20 cellular contexts compared by ENCODE assay signal in genomic region chr9:14107977-14108376, GRCh38.
DNase-seq lines count a peak whose midpoint lies in the region; ATAC-seq and FAIRE-seq lines count a peak whose summit lies in the region.
"Had no signal": no experiment of that assay in that cellular context is flagged by ENCODE, and none has a peak within 500 bp of the region (broad histone marks: within the 10 kb centered on the region; RNA-seq: fewer than 3 reads in every experiment).

No MANE protein-coding gene starts in this region.

- WGBS in small intestine, 3 donors, result 9 to 45% (median 32%) methylated on average over 3 of the region's 3 CpGs

- H3K27me3 ChIP-seq in small intestine (ENCODE audit: control insufficient read depth in 2 of 2, insufficient read depth in 2 of 2, low read length in 2 of 2), result no peaks in the 10 kb centered on the region
- H3K27me3 ChIP-seq: esophagus muscularis mucosa, SJSA1, upper lobe of left lung had no signal

- peak; percentile 76 for FAIRE-seq in small intestine (lab: Jason Lieb, UNC)

- H3K9me3 ChIP-seq in small intestine (ENCODE audit: control insufficient read depth, low read depth), result no peaks in the 10 kb centered on the region
- H3K9me3 ChIP-seq: esophagus muscularis mucosa, SJSA1, upper lobe of left lung had no signal

- no peaks in the 10 kb centered on the region for H3K36me3 ChIP-seq in small intestine (ENCODE audit: control insufficient read depth in 2 of 2, insufficient read depth in 2 of 2, low read length in 2 of 2)
- H3K36me3 ChIP-seq: SJSA1 had no signal

- H3K27ac ChIP-seq in small intestine (ENCODE audit: low read depth in 1 of 2, low read length in 1 of 2) (no peak overlapping the region), substantia nigra (ENCODE audit: low read depth, low read length, poor library complexity, severe bottlenecking) (no peak overlapping the region)
- H3K27ac ChIP-seq: esophagus muscularis mucosa, SJSA1 had no signal

- H3K4me1 ChIP-seq in small intestine (ENCODE audit: control insufficient read depth in 2 of 2, insufficient read depth in 1 of 2, low read depth in 1 of 2, low read length in 1 of 2), result no peaks in the 10 kb centered on the region
- H3K4me1 ChIP-seq: SJSA1, upper lobe of left lung had no signal

- DNase-seq in NCI-H748 (lab: John Stamatoyannopoulos, UW; ENCODE audit: unreplicated experiment), result peak; percentile 58
- no peak for DNase-seq in NCI-H748 treated with DMSO at 0.1 percent for 48 hours (lab: John Stamatoyannopoulos, UW)
- peak; percentile 95 to 98 for DNase-seq in dermis microvascular lymphatic vessel endothelial cell (ENCODE audit: low read depth in 2 of 2)
- DNase-seq in left lobe of liver (ENCODE audit: low spot score), result no peak
- peak; percentile 94 for DNase-seq in small intestine
- DNase-seq in C1 segment of cervical spinal cord (lab: John Stamatoyannopoulos, UW), result no peak
- no peak for DNase-seq in substantia nigra (lab: John Stamatoyannopoulos, UW)
- DNase-seq: activated CD4-positive, alpha-beta T cell treated with anti-CD3 and anti-CD28 coated beads for 1 hour; activated CD8-positive, alpha-beta memory T cell treated with anti-CD3 and anti-CD28 coated beads, Interleukin-2, amount 10 ng/mL, durations not matched to agents 7 days and 5 days; DMS79; GOT3; NCI-H1694 treated with DMSO at 0.1 percent for 48 hours; NCI-H524; stimulated activated naive CD8-positive, alpha-beta T cell treated with anti-CD3 and anti-CD28 coated beads, Interleukin-15, Interleukin-2, amounts not matched to agents 100 U/mL and 50 U/mL, for 24 hours; T-helper 9 cell; upper lobe of left lung had no signal

- H3K4me3 ChIP-seq in small intestine (ENCODE audit: low read depth in 1 of 2, low read length in 2 of 2), result no peak overlapping the region
- H3K4me3 ChIP-seq: esophagus muscularis mucosa, SJSA1, upper lobe of left lung had no signal

- ATAC-seq in left lobe of liver (peak; percentile 52), HG03439 (IDR thresholded peaks at IDR 0.05; ENCODE audit: unreplicated experiment) (no peak)
- ATAC-seq: activated CD8-positive, alpha-beta memory T cell treated with anti-CD3 and anti-CD28 coated beads, Interleukin-2, amount 10 ng/mL, durations not matched to agents 7 days and 5 days; sciatic nerve; stimulated activated naive CD8-positive, alpha-beta T cell treated with anti-CD3 and anti-CD28 coated beads, Interleukin-15, Interleukin-2, amounts not matched to agents 100 U/mL and 50 U/mL, for 24 hours had no signal

Comparison
In these comparisons a context has a peak if more than half of its experiments do, and no peak if none do; other contexts are left out.
1. DNase-seq: peak in NCI-H748 (single experiment), dermis microvascular lymphatic vessel endothelial cell (2 of 2) and small intestine (single experiment); none in NCI-H748 treated with DMSO at 0.1 percent for 48 hours (single experiment), left lobe of liver (single experiment), C1 segment of cervical spinal cord (0 of 14) and substantia nigra (0 of 49).